In genomic region chr14:36942522-36943245, GRCh38 we compare ENCODE assay signal across 12 cellular contexts.
DNase-seq lines count a peak whose midpoint lies in the region; ATAC-seq, FAIRE-seq and TF ChIP-seq lines count a peak whose summit lies in the region.
"Had no signal": no experiment of that assay in that cellular context is flagged by ENCODE, and none has a peak within 500 bp of the region (broad histone marks: within the 10 kb centered on the region; RNA-seq: fewer than 3 reads in every experiment).

No MANE protein-coding gene starts in this region.

- H3K4me1 ChIP-seq in HAP-1, result peaks cover 7% of the 10 kb centered on the region

- H3K27ac Mint-ChIP-seq in natural killer cell, result no peak overlapping the region
- H3K27ac Mint-ChIP-seq in natural killer cell treated with Interleukin-12 subunit alpha and Interleukin-12 subunit beta and Interleukin-15 and Interleukin-18, amount 100 ng/mL, for 72 hours, result no peak overlapping the region

- in situ Hi-C loops in HAP-1 (cut with MboI; ENCODE audit: low sequenced_read_pairs), result loop anchor here (25.0 kb wide), 1 partner anchor 555 kb away; no protein-coding TSS in a partner anchor

- DNase-seq in natural killer cell (no peak), RPMI7951 (ENCODE audit: low read depth) (peak; percentile 8), fibroblast of gingiva (ENCODE audit: low read depth) (peak; percentile 72), D721Med (ENCODE audit: insufficient read length, low spot score) (no peak), HAP-1 (ENCODE audit: low spot score in 2 of 2) (no peak)
- DNase-seq in natural killer cell treated with Interleukin-12 subunit alpha and Interleukin-12 subunit beta and Interleukin-15 and Interleukin-18, amount 100 ng/mL, for 72 hours (ENCODE audit: low spot score), result no peak
- DNase-seq in activated CD4-positive, alpha-beta T cell treated with anti-CD3 and anti-CD28 coated beads for 1 hour, result no peak

- no peaks in the 10 kb centered on the region for H3K4me1 Mint-ChIP-seq in natural killer cell
- H3K4me1 Mint-ChIP-seq in natural killer cell treated with Interleukin-12 subunit alpha and Interleukin-12 subunit beta and Interleukin-15 and Interleukin-18, amount 100 ng/mL, for 72 hours (ENCODE audit: low read depth in 2 of 2), result no peaks in the 10 kb centered on the region
- H3K4me1 Mint-ChIP-seq: neural crest cell had no signal

- no peak overlapping the region for H3K4me3 Mint-ChIP-seq in natural killer cell
- no peak overlapping the region for H3K4me3 Mint-ChIP-seq in natural killer cell treated with Interleukin-12 subunit alpha and Interleukin-12 subunit beta and Interleukin-15 and Interleukin-18, amount 100 ng/mL, for 72 hours
- H3K4me3 Mint-ChIP-seq: neural crest cell had no signal

- no peak for FAIRE-seq in D721Med (lab: Jason Lieb, UNC)
- FAIRE-seq: colon had no signal

- H3K9me3 ChIP-seq in HAP-1, result no peaks in the 10 kb centered on the region
- H3K9me3 ChIP-seq: tibial nerve had no signal

- no peaks in the 10 kb centered on the region for H3K27me3 Mint-ChIP-seq in natural killer cell (ENCODE audit: low read depth in 2 of 2)
- peaks cover 0 to 2% of the 10 kb centered on the region in 2 donors for H3K27me3 Mint-ChIP-seq in natural killer cell treated with Interleukin-12 subunit alpha and Interleukin-12 subunit beta and Interleukin-15 and Interleukin-18, amount 100 ng/mL, for 72 hours

- H3K36me3 ChIP-seq in HAP-1 (replicated peaks), result no peaks in the 10 kb centered on the region
- H3K36me3 ChIP-seq: tibial nerve had no signal

- peak; percentile 50 for TF ChIP-seq CTCF in natural killer cell (IDR thresholded peaks at IDR 0.05)
- TF ChIP-seq CTCF in D721Med (IDR thresholded peaks at IDR 0.05; ENCODE audit: insufficient read depth, missing control alignments), result no peak

- intact Hi-C loops in natural killer cell (cut with micrococcal nuclease), result no loop called here

- ATAC-seq in natural killer cell (no peak), HG02642 (IDR thresholded peaks at IDR 0.05; ENCODE audit: poor library complexity, unreplicated experiment) (no peak)
- ATAC-seq in natural killer cell treated with Interleukin-12 subunit alpha and Interleukin-12 subunit beta and Interleukin-15 and Interleukin-18, amount 100 ng/mL, for 72 hours, result no peak

- H3K9me3 Mint-ChIP-seq in natural killer cell, result no peaks in the 10 kb centered on the region
- H3K9me3 Mint-ChIP-seq in natural killer cell treated with Interleukin-12 subunit alpha and Interleukin-12 subunit beta and Interleukin-15 and Interleukin-18, amount 100 ng/mL, for 72 hours, result no peaks in the 10 kb centered on the region
- H3K9me3 Mint-ChIP-seq: neural crest cell had no signal

- no peaks in the 10 kb centered on the region for H3K36me3 Mint-ChIP-seq in natural killer cell
- no peaks in the 10 kb centered on the region for H3K36me3 Mint-ChIP-seq in natural killer cell treated with Interleukin-12 subunit alpha and Interleukin-12 subunit beta and Interleukin-15 and Interleukin-18, amount 100 ng/mL, for 72 hours

- H3K4me3 ChIP-seq in HAP-1, result no peak overlapping the region
- H3K4me3 ChIP-seq: GM12878, tibial nerve had no signal

- H3K27me3 ChIP-seq in HAP-1 (ENCODE audit: low read depth), result peaks cover 17% of the 10 kb centered on the region
- H3K27me3 ChIP-seq: tibial nerve had no signal

Comparison
In these comparisons a context has a peak if more than half of its experiments do, and no peak if none do; other contexts are left out.
1. DNase-seq: peak in RPMI7951 (single experiment) and fibroblast of gingiva (single experiment); none in natural killer cell (single experiment), natural killer cell treated with Interleukin-12 subunit alpha and Interleukin-12 subunit beta and Interleukin-15 and Interleukin-18, amount 100 ng/mL, for 72 hours (single experiment), D721Med (single experiment), activated CD4-positive, alpha-beta T cell treated with anti-CD3 and anti-CD28 coated beads for 1 hour (single experiment) and HAP-1 (0 of 2).